Comparison of ENCODE assay signal across 18 cellular contexts in genomic region chr20:6802227-6802626, GRCh38. TPM values are rescaled to one million over a fixed set of nuclear protein-coding genes. Genes with fewer than 3 reads are reported as not detected.
DNase-seq lines count a peak whose midpoint lies in the region; ATAC-seq, FAIRE-seq and TF ChIP-seq lines count a peak whose summit lies in the region.
"Had no signal": no experiment of that assay in that cellular context is flagged by ENCODE, and none has a peak within 500 bp of the region (broad histone marks: within the 10 kb centered on the region; RNA-seq: fewer than 3 reads in every experiment).

No MANE protein-coding gene starts in this region.

- peaks cover 3% of the 10 kb centered on the region for H3K27me3 Mint-ChIP-seq in activated naive CD8-positive, alpha-beta T cell treated with anti-CD3 and anti-CD28 coated beads for 36 hours

- H3K27ac ChIP-seq in pancreas = no peak overlapping the region

- no peaks in the 10 kb centered on the region for H3K27me3 ChIP-seq in pancreas

- 87 to 90% methylated on average over 2 of the region's 2 CpGs for WGBS in pancreas, 2 donors

- intact Hi-C loops in pancreas (cut with DNase I) = no loop called here

- ATAC-seq in omental fat pad (ENCODE audit: low FRiP score) (peak; percentile 84), GM18861 (IDR thresholded peaks at IDR 0.05; ENCODE audit: unreplicated experiment) (no peak), pancreas (no peak)
- ATAC-seq: HCT116 had no signal

- no peaks in the 10 kb centered on the region for H3K4me1 ChIP-seq in pancreas

- DNase-seq in M059J (ENCODE audit: low read depth) (peak; percentile 16), NCI-H226 (peak; percentile 53), epithelial cell of esophagus (ENCODE audit: low read depth) (peak; percentile 81), omental fat pad (ENCODE audit: low spot score) (no peak), pancreas (no peak)
- no peak for DNase-seq in activated naive CD8-positive, alpha-beta T cell treated with anti-CD3 and anti-CD28 coated beads for 36 hours
- DNase-seq: AML-193, GOT3, NCI-H1417, NCI-H187, NCI-H2107, NCI-H510A treated with DMSO at 0.1 percent for 48 hours, NCI-H774, RPMI8226 had no signal

- H3K4me3 ChIP-seq in epithelial cell of esophagus (ENCODE audit: low read length) = no peak overlapping the region
- H3K4me3 ChIP-seq in pancreas = no peak overlapping the region

- no peak overlapping the region for H3K4me3 Mint-ChIP-seq in activated naive CD8-positive, alpha-beta T cell treated with anti-CD3 and anti-CD28 coated beads for 36 hours
- H3K4me3 Mint-ChIP-seq: CD14-positive monocyte had no signal

- no peaks in the 10 kb centered on the region for H3K9me3 ChIP-seq in pancreas

- H3K36me3 ChIP-seq in pancreas = no peaks in the 10 kb centered on the region

- no peaks in the 10 kb centered on the region for H3K9me3 Mint-ChIP-seq in activated naive CD8-positive, alpha-beta T cell treated with anti-CD3 and anti-CD28 coated beads for 36 hours

- no peaks in the 10 kb centered on the region for H3K36me3 Mint-ChIP-seq in activated naive CD8-positive, alpha-beta T cell treated with anti-CD3 and anti-CD28 coated beads for 36 hours
- H3K36me3 Mint-ChIP-seq: CD14-positive monocyte had no signal

- FAIRE-seq in pancreas (lab: Jason Lieb, UNC) = no peak
- FAIRE-seq: G401.6 had no signal

- H3K27ac Mint-ChIP-seq in activated naive CD8-positive, alpha-beta T cell treated with anti-CD3 and anti-CD28 coated beads for 36 hours = no peak overlapping the region

- no peak for TF ChIP-seq CTCF in epithelial cell of esophagus (IDR thresholded peaks at IDR 0.05; ENCODE audit: insufficient read depth, low read depth, low read length, missing control alignments)
- TF ChIP-seq CTCF in omental fat pad (IDR thresholded peaks at IDR 0.05) = no peak
- no peak for TF ChIP-seq CTCF in pancreas (IDR thresholded peaks at IDR 0.05)

- H3K4me1 Mint-ChIP-seq in activated naive CD8-positive, alpha-beta T cell treated with anti-CD3 and anti-CD28 coated beads for 36 hours = no peaks in the 10 kb centered on the region
- H3K4me1 Mint-ChIP-seq: CD14-positive monocyte had no signal

RNA-seq across cellular contexts. Expression of gene BMP2, which starts 34.7 kb away (rescaled TPM):
- total RNA-seq in M059J (2014; rRNA removed; shearing (Covaris generic)) = 4.1 and 6.6 TPM in 2 replicates
- total RNA-seq in omental fat pad (10 to 100 TPM; 12.3 to 36.6 (median 20.3) TPM), pancreas (10 to 100 TPM in 1 of 6 donors, 1 to 10 TPM in 5; 4.0 to 12.6 (median 6.5) TPM)
- total RNA-seq in activated naive CD8-positive, alpha-beta T cell treated with anti-CD3 and anti-CD28 coated beads for 36 hours = not detected
- polyA plus RNA-seq in pancreas = 1 to 10 TPM; 3.1 to 4.3 TPM
- polyA plus RNA-seq: CD14-positive monocyte had no signal

Comparison
In these comparisons a context has a peak if more than half of its experiments do, and no peak if none do; other contexts are left out.
1. DNase-seq: peak in M059J (single experiment), NCI-H226 (single experiment) and epithelial cell of esophagus (single experiment); none in omental fat pad (single experiment), activated naive CD8-positive, alpha-beta T cell treated with anti-CD3 and anti-CD28 coated beads for 36 hours (single experiment) and pancreas (0 of 6).